Comparison of ENCODE assay signal across 8 cellular contexts in genomic region chr12:49188916-49189367, GRCh38. TPM values are rescaled to one million over a fixed set of nuclear protein-coding genes. Genes with fewer than 3 reads are reported as not detected.
A peak's percentile ranks its signal among the peaks of the same experiment; 100 is the strongest.
DNase-seq lines count a peak whose midpoint lies in the region; ATAC-seq and TF ChIP-seq lines count a peak whose summit lies in the region.

Gene TUBA1A (minus strand): TSS chr12:49189080. CDS start chr12:49188979, 101 bp downstream.

- peak within 1 kb of the TSS; percentile 64 for H3K4me3 ChIP-seq in GM12864 (ENCODE audit: low read depth, low read length)
- H3K4me3 ChIP-seq in upper lobe of left lung, result peak within 1 kb of the TSS; percentile 34 to 79 (median 73)

- H3K36me3 ChIP-seq in upper lobe of left lung, result peaks cover 8 to 26% (median 21%) of the 10 kb centered on the region in 4 donors

- WGBS in adipose tissue, 3 donors, result 0 to 1% (median 0%) methylated on average over 26 of the region's 26 CpGs
- WGBS in upper lobe of left lung, 2 donors, result 0 to 1% methylated on average over 10 to 24 of the region's 26 CpGs

- H3K9me3 ChIP-seq in upper lobe of left lung, result no peaks in the 10 kb centered on the region

- intact Hi-C loops in cardiac septum (cut with DNase I), result loop anchor here (1.0 kb wide), 2 partner anchors 45 to 58 kb away; partner anchors contain the start of gene TUBA1B

- TF ChIP-seq EP300 in upper lobe of left lung (IDR thresholded peaks at IDR 0.05), result peak in 1 of 4 donors; percentile 50

- ATAC-seq in HG02678 (IDR thresholded peaks at IDR 0.05; ENCODE audit: unreplicated experiment) (peak; percentile 91), upper lobe of left lung (ENCODE audit: low FRiP score in 2 of 2) (peak; percentile 96 to 97)

- H3K4me1 ChIP-seq in upper lobe of left lung, result peaks cover 9 to 23% (median 15%) of the 10 kb centered on the region in 4 donors

- DNase-seq in GM12864 (ENCODE audit: low read depth) (peak; percentile 74), NCI-H128 (lab: John Stamatoyannopoulos, UW; ENCODE audit: unreplicated experiment) (peak; percentile 98), SW480 (ENCODE audit: low spot score) (peak; percentile 98), cardiac septum (ENCODE audit: low spot score) (peak; percentile 97), pons (ENCODE audit: low spot score) (peak; percentile 100), upper lobe of left lung (peak in 1 of 2 donors; percentile 96)

- no peaks in the 10 kb centered on the region for H3K27me3 ChIP-seq in upper lobe of left lung

- TF ChIP-seq CTCF in GM12864 (IDR thresholded peaks at IDR 0.05; ENCODE audit: low read depth, low read length, missing control alignments) (no peak), upper lobe of left lung (IDR thresholded peaks at IDR 0.05) (no peak)

- TF ChIP-seq POLR2A in upper lobe of left lung (IDR thresholded peaks at IDR 0.05), result peak; percentile 3 to 93 (median 92)

- H3K27ac ChIP-seq in adipose tissue (ENCODE audit: low read depth, low read length) (peak within 1 kb of the TSS; percentile 94), upper lobe of left lung (peak within 1 kb of the TSS; percentile 95 to 98 (median 98))

RNA-seq across cellular contexts. Expression of gene TUBA1A, which starts in this region (rescaled TPM):
- 100 to 1,000 TPM in 2 of 3 donors, 10 to 100 TPM in 1; 51.3 to 167 (median 154) TPM for polyA plus RNA-seq in adipose tissue
- total RNA-seq in cardiac septum (250 TPM), upper lobe of left lung (100 to 1,000 TPM in 3 of 6 donors, 10 to 100 TPM in 3; 54.2 to 191 (median 122) TPM)
